In the genomic region with DNA sequence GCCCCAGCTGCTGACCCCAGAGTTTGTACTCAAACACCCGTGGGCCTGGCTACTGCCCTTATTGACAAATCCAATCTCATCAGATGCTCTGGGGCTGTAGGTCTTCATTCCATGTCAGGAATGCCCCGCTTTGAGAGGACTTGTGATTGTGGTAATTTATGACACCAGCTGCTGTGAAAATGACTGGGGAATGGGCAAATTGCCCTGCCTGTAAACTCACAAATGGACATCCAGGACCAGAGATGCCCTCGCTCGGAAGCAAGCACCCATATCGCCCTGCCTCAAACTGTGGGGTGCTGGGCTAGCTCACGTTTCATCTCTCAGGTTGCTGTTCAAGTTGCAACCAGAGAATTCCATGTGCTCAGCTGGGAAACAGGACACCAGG, we compare ENCODE assay signal across 11 cellular contexts.
DNase-seq lines count a peak whose midpoint lies in the region; ATAC-seq and TF ChIP-seq lines count a peak whose summit lies in the region.
"Had no signal": no experiment of that assay in that cellular context is flagged by ENCODE, and none has a peak within 500 bp of the region (broad histone marks: within the 10 kb centered on the region; RNA-seq: fewer than 3 reads in every experiment).

No MANE protein-coding gene starts in this region.

- peaks cover 50 to 57% (median 57%) of the 10 kb centered on the region in 3 donors for H3K4me1 Mint-ChIP-seq in IgD-negative memory B cell

- H3K27me3 ChIP-seq in left ventricle myocardium inferior (ENCODE audit: low read depth), result no peaks in the 10 kb centered on the region
- no peaks in the 10 kb centered on the region for H3K27me3 ChIP-seq in esophagus muscularis mucosa
- no peaks in the 10 kb centered on the region for H3K27me3 ChIP-seq in thymus (ENCODE audit: control insufficient read depth, insufficient read depth)

- H3K27ac Mint-ChIP-seq in IgD-negative memory B cell, result peak overlapping the region; percentile 97 to 100 (median 100)

- TF ChIP-seq EP300 in esophagus muscularis mucosa (IDR thresholded peaks at IDR 0.05), result no peak

- H3K27me3 Mint-ChIP-seq in IgD-negative memory B cell, result no peaks in the 10 kb centered on the region

- H3K27ac ChIP-seq in left ventricle myocardium inferior (replicated peaks), result peak overlapping the region; percentile 87
- H3K27ac ChIP-seq in esophagus muscularis mucosa (replicated peaks in 1 of 4), result peak overlapping the region; percentile 15 to 57 (median 42)
- H3K27ac ChIP-seq in thymus (ENCODE audit: low read depth), result peak overlapping the region; percentile 78

- no peak overlapping the region for H3K4me3 ChIP-seq in left ventricle myocardium inferior
- H3K4me3 ChIP-seq in esophagus muscularis mucosa, result no peak overlapping the region
- no peak overlapping the region for H3K4me3 ChIP-seq in thymus (ENCODE audit: low read length)

- intact Hi-C loops in left ventricle myocardium inferior (cut with micrococcal nuclease), result loop anchor here (5.0 kb wide), 1 partner anchor 107 kb away; no protein-coding TSS in a partner anchor
- intact Hi-C loops in Right ventricle myocardium inferior (cut with DNase I), result loop anchor here (5.0 to 10.0 kb wide), 2 partner anchors 105 to 317 kb away; no protein-coding TSS in a partner anchor
- intact Hi-C loops in esophagus muscularis mucosa (cut with DNase I), result no loop called here

- TF ChIP-seq POLR2A in esophagus muscularis mucosa (IDR thresholded peaks at IDR 0.05; ENCODE audit: low read depth), result no peak

- WGBS in esophagus muscularis mucosa, result 85% methylated on average over 5 of the region's 6 CpGs
- 94% methylated on average over 6 of the region's 6 CpGs for WGBS in thymus

- ATAC-seq in Right ventricle myocardium inferior, result no peak
- ATAC-seq in GM21619 (IDR thresholded peaks at IDR 0.05; ENCODE audit: unreplicated experiment), result no peak
- ATAC-seq in GM21528 (IDR thresholded peaks at IDR 0.05; ENCODE audit: low FRiP score, unreplicated experiment), result no peak

- H3K4me1 ChIP-seq in left ventricle myocardium inferior, result peaks cover 48% of the 10 kb centered on the region
- peaks cover 35 to 51% (median 37%) of the 10 kb centered on the region in 4 donors for H3K4me1 ChIP-seq in esophagus muscularis mucosa
- H3K4me1 ChIP-seq in thymus (ENCODE audit: control insufficient read depth, insufficient read depth, low read length), result peaks cover 23% of the 10 kb centered on the region

- H3K36me3 ChIP-seq in left ventricle myocardium inferior (no peaks in the 10 kb centered on the region), esophagus muscularis mucosa (no peaks in the 10 kb centered on the region), thymus (ENCODE audit: control insufficient read depth, insufficient read depth) (no peaks in the 10 kb centered on the region)

- no peak for TF ChIP-seq CTCF in left ventricle myocardium inferior (IDR thresholded peaks at IDR 0.05; ENCODE audit: borderline replicate concordance)
- TF ChIP-seq CTCF in esophagus muscularis mucosa (IDR thresholded peaks at IDR 0.05), result no peak

- H3K36me3 Mint-ChIP-seq in IgD-negative memory B cell, result peaks cover 1% of the 10 kb centered on the region

- H3K4me3 Mint-ChIP-seq in IgD-negative memory B cell, result peak overlapping the region; percentile 69 to 91 (median 82)
- H3K4me3 Mint-ChIP-seq: neural crest cell had no signal

- H3K9me3 ChIP-seq in left ventricle myocardium inferior (replicated peaks) (peaks cover 4% of the 10 kb centered on the region), esophagus muscularis mucosa (peaks cover 0 to 1% (median 0%) of the 10 kb centered on the region in 4 donors), thymus (ENCODE audit: control insufficient read depth) (no peaks in the 10 kb centered on the region)

- DNase-seq in left ventricle myocardium inferior (no peak), Right ventricle myocardium inferior (ENCODE audit: missing footprints) (no peak), esophagus muscularis mucosa (ENCODE audit: extremely low spot score) (no peak), anterior cingulate cortex (lab: John Stamatoyannopoulos, UW) (no peak)
- DNase-seq: NCI-H187, T1000 had no signal

- peaks cover 0 to 2% (median 2%) of the 10 kb centered on the region in 3 donors for H3K9me3 Mint-ChIP-seq in IgD-negative memory B cell
